1 cellular context compared by ENCODE assay signal in the genomic region with DNA sequence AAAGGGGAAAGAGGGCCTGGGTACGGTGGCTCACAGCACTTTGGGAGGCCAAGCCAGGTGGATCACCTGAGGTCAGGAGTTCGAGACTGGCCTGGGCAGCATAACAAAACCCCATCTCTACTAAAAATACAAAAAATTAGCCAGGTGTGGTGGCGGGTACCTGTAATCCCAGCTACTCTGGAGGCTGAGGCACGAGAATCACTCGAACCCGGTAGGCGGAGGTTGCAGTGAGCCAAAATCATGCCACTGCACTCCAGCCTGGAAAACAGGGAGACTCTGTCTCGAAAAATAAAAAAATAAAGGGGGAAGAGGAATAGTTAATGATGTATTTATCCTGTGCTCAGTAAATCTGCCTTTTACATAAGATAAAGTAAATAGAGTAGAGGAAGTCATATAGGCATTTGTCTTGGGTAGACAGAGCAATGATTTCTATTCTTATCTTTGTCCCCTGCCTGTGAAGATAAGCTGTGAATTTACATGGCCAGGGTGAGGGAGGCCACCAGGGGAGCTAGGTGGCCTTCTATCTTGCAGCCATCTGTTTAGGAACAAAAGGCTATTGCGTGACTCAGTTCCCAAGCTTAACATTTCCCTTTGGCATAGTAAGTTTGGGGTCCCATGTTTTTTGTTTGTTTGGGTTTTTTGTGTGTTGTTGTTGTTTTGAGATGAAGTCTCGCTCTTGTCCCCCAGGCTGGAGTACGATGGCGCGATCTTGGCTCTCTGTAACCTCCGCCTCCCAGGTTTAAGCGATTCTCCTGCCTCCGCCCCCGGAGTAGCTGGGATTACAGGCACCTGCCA.
TF ChIP-seq lines count a peak whose summit lies in the region.

No MANE protein-coding gene starts in this region.

TF ChIP-seq in K562, 482 proteins besides CTCF, POLR2A, EP300 and RAD21 (continued from another document and continues in another):
- TF ChIP-seq, protein P1, sequence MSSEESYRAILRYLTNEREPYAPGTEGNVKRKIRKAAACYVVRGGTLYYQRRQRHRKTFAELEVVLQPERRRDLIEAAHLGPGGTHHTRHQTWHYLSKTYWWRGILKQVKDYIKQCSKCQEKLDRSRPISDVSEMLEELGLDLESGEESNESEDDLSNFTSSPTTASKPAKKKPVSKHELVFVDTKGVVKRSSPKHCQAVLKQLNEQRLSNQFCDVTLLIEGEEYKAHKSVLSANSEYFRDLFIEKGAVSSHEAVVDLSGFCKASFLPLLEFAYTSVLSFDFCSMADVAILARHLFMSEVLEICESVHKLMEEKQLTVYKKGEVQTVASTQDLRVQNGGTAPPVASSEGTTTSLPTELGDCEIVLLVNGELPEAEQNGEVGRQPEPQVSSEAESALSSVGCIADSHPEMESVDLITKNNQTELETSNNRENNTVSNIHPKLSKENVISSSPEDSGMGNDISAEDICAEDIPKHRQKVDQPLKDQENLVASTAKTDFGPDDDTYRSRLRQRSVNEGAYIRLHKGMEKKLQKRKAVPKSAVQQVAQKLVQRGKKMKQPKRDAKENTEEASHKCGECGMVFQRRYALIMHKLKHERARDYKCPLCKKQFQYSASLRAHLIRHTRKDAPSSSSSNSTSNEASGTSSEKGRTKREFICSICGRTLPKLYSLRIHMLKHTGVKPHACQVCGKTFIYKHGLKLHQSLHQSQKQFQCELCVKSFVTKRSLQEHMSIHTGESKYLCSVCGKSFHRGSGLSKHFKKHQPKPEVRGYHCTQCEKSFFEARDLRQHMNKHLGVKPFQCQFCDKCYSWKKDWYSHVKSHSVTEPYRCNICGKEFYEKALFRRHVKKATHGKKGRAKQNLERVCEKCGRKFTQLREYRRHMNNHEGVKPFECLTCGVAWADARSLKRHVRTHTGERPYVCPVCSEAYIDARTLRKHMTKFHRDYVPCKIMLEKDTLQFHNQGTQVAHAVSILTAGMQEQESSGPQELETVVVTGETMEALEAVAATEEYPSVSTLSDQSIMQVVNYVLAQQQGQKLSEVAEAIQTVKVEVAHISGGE (CRISPR knock-in tag; IDR thresholded peaks at IDR 0.05): peak in 1 of 3 experiments; percentile 80; a peak in 2 of 6 replicates
- TF ChIP-seq RFX5 (IDR thresholded peaks at IDR 0.05; ENCODE audit: low read depth, low read length) (no peak), ZNF311 (CRISPR knock-in tag; IDR thresholded peaks at IDR 0.05) (no peak), ZNF24 (IDR thresholded peaks at IDR 0.05) (no peak), KDM2B (CRISPR knock-in tag; IDR thresholded peaks at IDR 0.05) (no peak), SRSF3 (IDR thresholded peaks at IDR 0.05; ENCODE audit: insufficient read depth, low read length) (no peak), NCOR1 (IDR thresholded peaks at IDR 0.05) (peak; percentile 92), ZNF263 (CRISPR knock-in tag; IDR thresholded peaks at IDR 0.05; ENCODE audit: borderline replicate concordance) (no peak), SP1 (CRISPR knock-in tag; IDR thresholded peaks at IDR 0.05) (no peak), HDAC1 (IDR thresholded peaks at IDR 0.05) (peak; percentile 84 to 96; a peak in 3 of 4 replicates), HEY1 (CRISPR knock-in tag; IDR thresholded peaks at IDR 0.05; ENCODE audit: borderline replicate concordance) (peak; percentile 46; the same call in 1 of the 2 replicates), CREBBP (IDR thresholded peaks at IDR 0.05; ENCODE audit: low read depth, low read length) (no peak), HOXB6 (CRISPR knock-in tag; IDR thresholded peaks at IDR 0.05; ENCODE audit: borderline replicate concordance) (no peak), SNRNP70 (optimal IDR thresholded peaks at IDR 0.05; ENCODE audit: low read depth, low read length) (no peak), MTA3 (IDR thresholded peaks at IDR 0.05; ENCODE audit: borderline replicate concordance) (peak; percentile 45; the same call in 1 of the 2 replicates), ZBTB17 (CRISPR knock-in tag; IDR thresholded peaks at IDR 0.05) (0 out of 2 replicates have a peak, but pooled peaks have one; percentile 45), ZFX (CRISPR knock-in tag; IDR thresholded peaks at IDR 0.05) (no peak), ASH1L (IDR thresholded peaks at IDR 0.05; ENCODE audit: borderline replicate concordance, low read depth, partially characterized antibody) (no peak), LCOR (CRISPR knock-in tag; IDR thresholded peaks at IDR 0.05) (peak; percentile 84; the same call in 1 of the 2 replicates), CBFA2T3 (IDR thresholded peaks at IDR 0.05) (peak; percentile 96), ZFPM2 (CRISPR knock-in tag; IDR thresholded peaks at IDR 0.05) (no peak), GATAD2A (IDR thresholded peaks at IDR 0.05) (peak; percentile 70), NFYB (IDR thresholded peaks at IDR 0.05; ENCODE audit: extremely low read depth, insufficient read length) (no peak), MEF2D (tag; conservative IDR thresholded peaks at IDR 0.05; ENCODE audit: low read depth) (peak; percentile 80), NCOA4 (IDR thresholded peaks at IDR 0.05; ENCODE audit: partially characterized antibody) (no peak), JUN (IDR thresholded peaks at IDR 0.05; ENCODE audit: borderline replicate concordance, low read depth, low read length) (peak; percentile 41; the same call in 1 of the 2 replicates), JUN (CRISPR knock-in tag; IDR thresholded peaks at IDR 0.05; ENCODE audit: borderline replicate concordance) (no peak), ETV5 (CRISPR knock-in tag; IDR thresholded peaks at IDR 0.05; ENCODE audit: low read depth) (no peak)
- TF ChIP-seq, protein P2, sequence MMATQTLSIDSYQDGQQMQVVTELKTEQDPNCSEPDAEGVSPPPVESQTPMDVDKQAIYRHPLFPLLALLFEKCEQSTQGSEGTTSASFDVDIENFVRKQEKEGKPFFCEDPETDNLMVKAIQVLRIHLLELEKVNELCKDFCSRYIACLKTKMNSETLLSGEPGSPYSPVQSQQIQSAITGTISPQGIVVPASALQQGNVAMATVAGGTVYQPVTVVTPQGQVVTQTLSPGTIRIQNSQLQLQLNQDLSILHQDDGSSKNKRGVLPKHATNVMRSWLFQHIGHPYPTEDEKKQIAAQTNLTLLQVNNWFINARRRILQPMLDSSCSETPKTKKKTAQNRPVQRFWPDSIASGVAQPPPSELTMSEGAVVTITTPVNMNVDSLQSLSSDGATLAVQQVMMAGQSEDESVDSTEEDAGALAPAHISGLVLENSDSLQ (IDR thresholded peaks at IDR 0.05): peak; percentile 56
- TF ChIP-seq, protein P3, sequence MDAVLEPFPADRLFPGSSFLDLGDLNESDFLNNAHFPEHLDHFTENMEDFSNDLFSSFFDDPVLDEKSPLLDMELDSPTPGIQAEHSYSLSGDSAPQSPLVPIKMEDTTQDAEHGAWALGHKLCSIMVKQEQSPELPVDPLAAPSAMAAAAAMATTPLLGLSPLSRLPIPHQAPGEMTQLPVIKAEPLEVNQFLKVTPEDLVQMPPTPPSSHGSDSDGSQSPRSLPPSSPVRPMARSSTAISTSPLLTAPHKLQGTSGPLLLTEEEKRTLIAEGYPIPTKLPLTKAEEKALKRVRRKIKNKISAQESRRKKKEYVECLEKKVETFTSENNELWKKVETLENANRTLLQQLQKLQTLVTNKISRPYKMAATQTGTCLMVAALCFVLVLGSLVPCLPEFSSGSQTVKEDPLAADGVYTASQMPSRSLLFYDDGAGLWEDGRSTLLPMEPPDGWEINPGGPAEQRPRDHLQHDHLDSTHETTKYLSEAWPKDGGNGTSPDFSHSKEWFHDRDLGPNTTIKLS (IDR thresholded peaks at IDR 0.05; ENCODE audit: borderline replicate concordance, low read depth): no peak
- TF ChIP-seq, protein P4, sequence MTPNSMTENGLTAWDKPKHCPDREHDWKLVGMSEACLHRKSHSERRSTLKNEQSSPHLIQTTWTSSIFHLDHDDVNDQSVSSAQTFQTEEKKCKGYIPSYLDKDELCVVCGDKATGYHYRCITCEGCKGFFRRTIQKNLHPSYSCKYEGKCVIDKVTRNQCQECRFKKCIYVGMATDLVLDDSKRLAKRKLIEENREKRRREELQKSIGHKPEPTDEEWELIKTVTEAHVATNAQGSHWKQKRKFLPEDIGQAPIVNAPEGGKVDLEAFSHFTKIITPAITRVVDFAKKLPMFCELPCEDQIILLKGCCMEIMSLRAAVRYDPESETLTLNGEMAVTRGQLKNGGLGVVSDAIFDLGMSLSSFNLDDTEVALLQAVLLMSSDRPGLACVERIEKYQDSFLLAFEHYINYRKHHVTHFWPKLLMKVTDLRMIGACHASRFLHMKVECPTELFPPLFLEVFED (CRISPR knock-in tag; conservative IDR thresholded peaks at IDR 0.05): 0 out of 2 replicates have a peak, but pooled peaks have one; percentile 58
- TF ChIP-seq, protein P5, sequence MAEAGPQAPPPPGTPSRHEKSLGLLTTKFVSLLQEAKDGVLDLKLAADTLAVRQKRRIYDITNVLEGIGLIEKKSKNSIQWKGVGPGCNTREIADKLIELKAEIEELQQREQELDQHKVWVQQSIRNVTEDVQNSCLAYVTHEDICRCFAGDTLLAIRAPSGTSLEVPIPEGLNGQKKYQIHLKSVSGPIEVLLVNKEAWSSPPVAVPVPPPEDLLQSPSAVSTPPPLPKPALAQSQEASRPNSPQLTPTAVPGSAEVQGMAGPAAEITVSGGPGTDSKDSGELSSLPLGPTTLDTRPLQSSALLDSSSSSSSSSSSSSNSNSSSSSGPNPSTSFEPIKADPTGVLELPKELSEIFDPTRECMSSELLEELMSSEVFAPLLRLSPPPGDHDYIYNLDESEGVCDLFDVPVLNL (CRISPR knock-in tag; IDR thresholded peaks at IDR 0.05; ENCODE audit: low read depth): no peak
- TF ChIP-seq, protein P6, sequence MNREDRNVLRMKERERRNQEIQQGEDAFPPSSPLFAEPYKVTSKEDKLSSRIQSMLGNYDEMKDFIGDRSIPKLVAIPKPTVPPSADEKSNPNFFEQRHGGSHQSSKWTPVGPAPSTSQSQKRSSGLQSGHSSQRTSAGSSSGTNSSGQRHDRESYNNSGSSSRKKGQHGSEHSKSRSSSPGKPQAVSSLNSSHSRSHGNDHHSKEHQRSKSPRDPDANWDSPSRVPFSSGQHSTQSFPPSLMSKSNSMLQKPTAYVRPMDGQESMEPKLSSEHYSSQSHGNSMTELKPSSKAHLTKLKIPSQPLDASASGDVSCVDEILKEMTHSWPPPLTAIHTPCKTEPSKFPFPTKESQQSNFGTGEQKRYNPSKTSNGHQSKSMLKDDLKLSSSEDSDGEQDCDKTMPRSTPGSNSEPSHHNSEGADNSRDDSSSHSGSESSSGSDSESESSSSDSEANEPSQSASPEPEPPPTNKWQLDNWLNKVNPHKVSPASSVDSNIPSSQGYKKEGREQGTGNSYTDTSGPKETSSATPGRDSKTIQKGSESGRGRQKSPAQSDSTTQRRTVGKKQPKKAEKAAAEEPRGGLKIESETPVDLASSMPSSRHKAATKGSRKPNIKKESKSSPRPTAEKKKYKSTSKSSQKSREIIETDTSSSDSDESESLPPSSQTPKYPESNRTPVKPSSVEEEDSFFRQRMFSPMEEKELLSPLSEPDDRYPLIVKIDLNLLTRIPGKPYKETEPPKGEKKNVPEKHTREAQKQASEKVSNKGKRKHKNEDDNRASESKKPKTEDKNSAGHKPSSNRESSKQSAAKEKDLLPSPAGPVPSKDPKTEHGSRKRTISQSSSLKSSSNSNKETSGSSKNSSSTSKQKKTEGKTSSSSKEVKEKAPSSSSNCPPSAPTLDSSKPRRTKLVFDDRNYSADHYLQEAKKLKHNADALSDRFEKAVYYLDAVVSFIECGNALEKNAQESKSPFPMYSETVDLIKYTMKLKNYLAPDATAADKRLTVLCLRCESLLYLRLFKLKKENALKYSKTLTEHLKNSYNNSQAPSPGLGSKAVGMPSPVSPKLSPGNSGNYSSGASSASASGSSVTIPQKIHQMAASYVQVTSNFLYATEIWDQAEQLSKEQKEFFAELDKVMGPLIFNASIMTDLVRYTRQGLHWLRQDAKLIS (CRISPR knock-in tag; IDR thresholded peaks at IDR 0.05): no peak
- TF ChIP-seq, protein P7, sequence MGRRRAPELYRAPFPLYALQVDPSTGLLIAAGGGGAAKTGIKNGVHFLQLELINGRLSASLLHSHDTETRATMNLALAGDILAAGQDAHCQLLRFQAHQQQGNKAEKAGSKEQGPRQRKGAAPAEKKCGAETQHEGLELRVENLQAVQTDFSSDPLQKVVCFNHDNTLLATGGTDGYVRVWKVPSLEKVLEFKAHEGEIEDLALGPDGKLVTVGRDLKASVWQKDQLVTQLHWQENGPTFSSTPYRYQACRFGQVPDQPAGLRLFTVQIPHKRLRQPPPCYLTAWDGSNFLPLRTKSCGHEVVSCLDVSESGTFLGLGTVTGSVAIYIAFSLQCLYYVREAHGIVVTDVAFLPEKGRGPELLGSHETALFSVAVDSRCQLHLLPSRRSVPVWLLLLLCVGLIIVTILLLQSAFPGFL (CRISPR knock-in tag; IDR thresholded peaks at IDR 0.05): no peak
- TF ChIP-seq, protein P8, sequence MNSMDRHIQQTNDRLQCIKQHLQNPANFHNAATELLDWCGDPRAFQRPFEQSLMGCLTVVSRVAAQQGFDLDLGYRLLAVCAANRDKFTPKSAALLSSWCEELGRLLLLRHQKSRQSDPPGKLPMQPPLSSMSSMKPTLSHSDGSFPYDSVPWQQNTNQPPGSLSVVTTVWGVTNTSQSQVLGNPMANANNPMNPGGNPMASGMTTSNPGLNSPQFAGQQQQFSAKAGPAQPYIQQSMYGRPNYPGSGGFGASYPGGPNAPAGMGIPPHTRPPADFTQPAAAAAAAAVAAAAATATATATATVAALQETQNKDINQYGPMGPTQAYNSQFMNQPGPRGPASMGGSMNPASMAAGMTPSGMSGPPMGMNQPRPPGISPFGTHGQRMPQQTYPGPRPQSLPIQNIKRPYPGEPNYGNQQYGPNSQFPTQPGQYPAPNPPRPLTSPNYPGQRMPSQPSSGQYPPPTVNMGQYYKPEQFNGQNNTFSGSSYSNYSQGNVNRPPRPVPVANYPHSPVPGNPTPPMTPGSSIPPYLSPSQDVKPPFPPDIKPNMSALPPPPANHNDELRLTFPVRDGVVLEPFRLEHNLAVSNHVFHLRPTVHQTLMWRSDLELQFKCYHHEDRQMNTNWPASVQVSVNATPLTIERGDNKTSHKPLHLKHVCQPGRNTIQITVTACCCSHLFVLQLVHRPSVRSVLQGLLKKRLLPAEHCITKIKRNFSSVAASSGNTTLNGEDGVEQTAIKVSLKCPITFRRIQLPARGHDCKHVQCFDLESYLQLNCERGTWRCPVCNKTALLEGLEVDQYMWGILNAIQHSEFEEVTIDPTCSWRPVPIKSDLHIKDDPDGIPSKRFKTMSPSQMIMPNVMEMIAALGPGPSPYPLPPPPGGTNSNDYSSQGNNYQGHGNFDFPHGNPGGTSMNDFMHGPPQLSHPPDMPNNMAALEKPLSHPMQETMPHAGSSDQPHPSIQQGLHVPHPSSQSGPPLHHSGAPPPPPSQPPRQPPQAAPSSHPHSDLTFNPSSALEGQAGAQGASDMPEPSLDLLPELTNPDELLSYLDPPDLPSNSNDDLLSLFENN (IDR thresholded peaks at IDR 0.05; ENCODE audit: low read depth in 2 of 2, low read length in 2 of 2): peak in 1 of 2 experiments; percentile 69; a peak in 1 of 4 replicates
- TF ChIP-seq, protein P9, sequence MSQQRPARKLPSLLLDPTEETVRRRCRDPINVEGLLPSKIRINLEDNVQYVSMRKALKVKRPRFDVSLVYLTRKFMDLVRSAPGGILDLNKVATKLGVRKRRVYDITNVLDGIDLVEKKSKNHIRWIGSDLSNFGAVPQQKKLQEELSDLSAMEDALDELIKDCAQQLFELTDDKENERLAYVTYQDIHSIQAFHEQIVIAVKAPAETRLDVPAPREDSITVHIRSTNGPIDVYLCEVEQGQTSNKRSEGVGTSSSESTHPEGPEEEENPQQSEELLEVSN (IDR thresholded peaks at IDR 0.05; ENCODE audit: borderline replicate concordance in 1 of 2, extremely low read depth in 1 of 2, insufficient read depth in 1 of 2, insufficient read length in 1 of 2, low read depth in 1 of 2, low read length in 1 of 2, poor library complexity in 1 of 2, severe bottlenecking in 1 of 2): no peak
